ENCODE assay signal across 9 cellular contexts in the genomic region with DNA sequence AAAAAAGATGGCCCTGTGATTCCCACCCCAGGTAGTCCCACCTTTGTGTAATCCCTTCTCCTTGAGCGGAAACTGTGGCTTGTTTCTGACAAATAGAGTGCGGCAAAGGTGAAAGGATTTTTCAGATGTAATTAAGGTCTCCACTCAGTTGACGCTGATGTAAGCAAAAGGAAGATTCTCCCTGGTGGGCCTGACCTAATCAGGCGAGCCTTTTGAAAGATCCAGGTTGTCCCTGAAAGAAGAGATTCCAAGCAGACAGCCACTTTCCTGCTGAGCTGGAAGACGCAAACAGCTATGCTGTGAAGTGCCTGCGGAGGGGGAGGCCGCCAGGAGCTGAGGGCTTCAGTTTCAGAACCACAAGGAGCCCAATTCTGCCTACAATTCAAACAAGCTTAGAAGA. TPM values are rescaled to one million over a fixed set of nuclear protein-coding genes. Genes with fewer than 3 reads are reported as not detected.
"Had no signal": no experiment of that assay in that cellular context is flagged by ENCODE, and none has a peak within 500 bp of the region (broad histone marks: within the 10 kb centered on the region; RNA-seq: fewer than 3 reads in every experiment).

No MANE protein-coding gene starts in this region.

- FAIRE-seq: HepG2 had no signal

- H3K4me2 ChIP-seq: GM23338, KMS-11 had no signal

- H2AFZ ChIP-seq: GM23338 had no signal

- H3K9ac ChIP-seq: KMS-11 had no signal

- ATAC-seq: GM23338, HCT116, HepG2 had no signal

- H3K9me3 ChIP-seq: HAP-1 had no signal

- H3K36me3 ChIP-seq: HAP-1 had no signal

- H3K4me3 ChIP-seq: GM23338, HAP-1 had no signal

- H3K27ac ChIP-seq: HL-60, KMS-11 had no signal

- DNase-seq: H7, HFFc6, KBM-7 had no signal

RNA-seq across cellular contexts. Expression of a gene that starts 24.1 kb away (rescaled TPM):
- polyA plus RNA-seq: HepG2 had no signal
